ENCODE assay signal across 16 cellular contexts in genomic region chr2:108444941-108445840, GRCh38. TPM values are rescaled to one million over a fixed set of nuclear protein-coding genes. Genes with fewer than 3 reads are reported as not detected.
A peak's percentile ranks its signal among the peaks of the same experiment; 100 is the strongest.
DNase-seq lines count a peak whose midpoint lies in the region; ATAC-seq, FAIRE-seq and TF ChIP-seq lines count a peak whose summit lies in the region.
"Had no signal": no experiment of that assay in that cellular context is flagged by ENCODE, and none has a peak within 500 bp of the region (broad histone marks: within the 10 kb centered on the region; RNA-seq: fewer than 3 reads in every experiment).

No MANE protein-coding gene starts in this region.

- no peaks in the 10 kb centered on the region for H3F3A ChIP-seq in PC-3 (ENCODE audit: low read length, unreplicated experiment)

- no peak for TF ChIP-seq EP300 in GM12878 (IDR thresholded peaks at IDR 0.05; ENCODE audit: borderline replicate concordance in 1 of 2, control insufficient read depth in 1 of 2, low read depth in 2 of 2, low read length in 2 of 2)

- H3K4me2 ChIP-seq in BLaER1 (peak overlapping the region; percentile 37), GM12878 (ENCODE audit: control insufficient read depth, insufficient read depth) (no peak overlapping the region), PC-3 (ENCODE audit: low read length) (no peak overlapping the region)

- H3K9ac ChIP-seq in BLaER1 (no peak overlapping the region), GM12878 (ENCODE audit: control insufficient read depth, insufficient read depth, low read length) (no peak overlapping the region), PC-3 (ENCODE audit: low read length) (no peak overlapping the region)

- FAIRE-seq in GM12878 (lab: Jason Lieb, UNC) = no peak

- H3K9me3 ChIP-seq in BLaER1 (peaks cover 13% of the 10 kb centered on the region), GM12878 (replicated peaks; ENCODE audit: control insufficient read depth, insufficient read depth, low read length) (peaks cover 2% of the 10 kb centered on the region; the same call in 2 of the 3 replicates), PC-3 (ENCODE audit: low read length) (no peaks in the 10 kb centered on the region)

- TF ChIP-seq CTCF in GM12878 (IDR thresholded peaks at IDR 0.05 in 2 of 3, conservative IDR thresholded peaks at IDR 0.05 in 1 of 3; ENCODE audit: control insufficient read depth in 2 of 3, extremely low read depth in 1 of 3, insufficient read depth in 1 of 3, low read depth in 3 of 3, low read length in 3 of 3) (no peak), PC-3 (conservative IDR thresholded peaks at IDR 0.05; ENCODE audit: low read depth, low read length) (no peak)

- H2AFZ ChIP-seq in GM12878 (ENCODE audit: control insufficient read depth, low read depth, low read length) = peak overlapping the region; percentile 39
- no peak overlapping the region for H2AFZ ChIP-seq in PC-3 (ENCODE audit: low read length)

- H3K4me3 ChIP-seq in BLaER1 (no peak overlapping the region), GM12878 (no peak overlapping the region), PC-3 (ENCODE audit: low read length) (no peak overlapping the region)
- H3K4me3 ChIP-seq: dorsolateral prefrontal cortex had no signal

- CTCF ChIA-PET in GM12878 (lab: Yijun Ruan, JAX) = no interaction called here
- CTCF ChIA-PET in PC-3 (lab: Charles Lee) = no interaction called here

- no TSS peak for BruUV-seq in GM12878 (replicated peaks; lab: Mats Ljungman, UMichigan)
- BruUV-seq in PC-3 (replicated peaks; lab: Mats Ljungman, UMichigan) = no TSS peak

- H4K20me1 ChIP-seq in BLaER1 (no peaks in the 10 kb centered on the region), GM12878 (ENCODE audit: control insufficient read depth, insufficient read depth) (no peaks in the 10 kb centered on the region), PC-3 (ENCODE audit: low read length) (no peaks in the 10 kb centered on the region)

- H3K27ac ChIP-seq in BLaER1 = peak overlapping the region; percentile 62
- no peak overlapping the region for H3K27ac ChIP-seq in GM12878 (ENCODE audit: control insufficient read depth, insufficient read depth)
- no peak overlapping the region for H3K27ac ChIP-seq in PC-3 (ENCODE audit: low read length)

- H3K36me3 ChIP-seq in BLaER1 (no peaks in the 10 kb centered on the region), GM12878 (ENCODE audit: control insufficient read depth in 2 of 2, insufficient read depth in 2 of 2, low read length in 1 of 2) (no peaks in the 10 kb centered on the region), PC-3 (ENCODE audit: low read depth, low read length) (no peaks in the 10 kb centered on the region)

- no peak for TF ChIP-seq POLR2A in GM12878 (IDR thresholded peaks at IDR 0.05; ENCODE audit: low read depth, low read length)

- RAD21 ChIA-PET in GM12878 (lab: Charles Lee; ENCODE audit: unreplicated experiment) = interaction anchor here (0.8 kb wide), 1 partner anchor 50 kb away, joined by 3 read pairs; no protein-coding TSS in a partner anchor

- 100% methylated on average over 1 of the region's 1 CpG for WGBS in GM12878 (ENCODE audit: insufficient coverage, insufficient replicate concordance, low lambda C conversion rate, missing lambda C conversion rate)

- peak; percentile 86 for DNase-seq in KBM-7
- no peak for DNase-seq in GM12878 (ENCODE audit: low read depth, low spot score)
- peak; percentile 11 for DNase-seq in glomerular visceral epithelial cell (ENCODE audit: extremely low spot score)
- DNase-seq in NCI-H146 treated with DMSO at 0.1 percent for 48 hours (lab: John Stamatoyannopoulos, UW; ENCODE audit: unreplicated experiment) = no peak
- no peak for DNase-seq in PC-3
- DNase-seq in stimulated activated CD4-positive, alpha-beta T cell treated with anti-CD3 and anti-CD28 coated beads, Interleukin-4, amount 100 ng/mL, for 24 hours = no peak
- no peak for DNase-seq in NCI-H2227 treated with DMSO at 0.1 percent for 48 hours (lab: John Stamatoyannopoulos, UW)
- DNase-seq: activated CD4-positive, alpha-beta T cell treated with anti-CD3 and anti-CD28 coated beads for 48 hours; anterior cingulate cortex; DMS79; dorsolateral prefrontal cortex; natural killer cell; NCI-H1417 treated with DMSO at 0.1 percent for 48 hours; NCI-H510A; T-helper 17 cell had no signal

- ATAC-seq in GM12878 = no peak
- ATAC-seq in PC-3 = no peak
- ATAC-seq: natural killer cell, T-helper 17 cell had no signal

- TF ChIP-seq RAD21 in GM12878 (IDR thresholded peaks at IDR 0.05; ENCODE audit: insufficient read depth, low read depth, low read length) = no peak

- POLR2A ChIA-PET in GM12878 (lab: Charles Lee) = interaction anchor here (0.6 kb wide), 2 partner anchors 11 to 133 kb away, joined by 3 to 5 read pairs; no protein-coding TSS in a partner anchor
- POLR2A ChIA-PET in PC-3 (lab: Charles Lee; ENCODE audit: unreplicated experiment) = no interaction called here

- intact Hi-C loops in GM12878 (cut with micrococcal nuclease; ENCODE audit: unreplicated experiment) (loop anchor here (5.0 kb wide), 2 partner anchors 93 to 137 kb away; no protein-coding TSS in a partner anchor), PC-3 (cut with micrococcal nuclease) (loop anchor here (5.0 kb wide), 1 partner anchor 228 kb away; no protein-coding TSS in a partner anchor)

- H3K27me3 ChIP-seq in BLaER1 (no peaks in the 10 kb centered on the region), GM12878 (replicated peaks in 1 of 2; ENCODE audit: control insufficient read depth in 2 of 2, insufficient read depth in 2 of 2, low read length in 1 of 2) (no peaks in the 10 kb centered on the region), PC-3 (ENCODE audit: low read length) (no peaks in the 10 kb centered on the region)
- H3K27me3 ChIP-seq: dorsolateral prefrontal cortex had no signal

- in situ Hi-C loops in KBM-7 (cut with MboI; ENCODE audit: low pct_unique_long_range_greater_than_20kb, low sequenced_read_pairs) = no loop called here
- in situ Hi-C loops in GM12878 (cut with MboI) = no loop called here

- peaks cover 11% of the 10 kb centered on the region for H3K79me2 ChIP-seq in GM12878 (ENCODE audit: control insufficient read depth, insufficient read depth, low read length)
- H3K79me2 ChIP-seq in PC-3 (ENCODE audit: low read length) = peaks cover 10% of the 10 kb centered on the region

- H3K9me2 ChIP-seq in PC-3 (replicated peaks; ENCODE audit: low read length) = no peaks in the 10 kb centered on the region

- H3K4me1 ChIP-seq in BLaER1 (peaks cover 29% of the 10 kb centered on the region), GM12878 (ENCODE audit: control insufficient read depth, insufficient read depth, low read length) (no peaks in the 10 kb centered on the region; the same call in none of the 2 replicates), PC-3 (ENCODE audit: insufficient read depth, low read length) (peaks cover 9% of the 10 kb centered on the region; the same call in 1 of the 2 replicates)

- SMC1A ChIA-PET in GM12878 (lab: Charles Lee; ENCODE audit: uncharacterized antibody, unreplicated experiment) = interaction anchor here (0.7 kb wide), 1 partner anchor 48 kb away, joined by 3 read pairs; no protein-coding TSS in a partner anchor

TF ChIP-seq in GM12878, 131 proteins besides CTCF, POLR2A, EP300 and RAD21:
- TF ChIP-seq, protein P1, sequence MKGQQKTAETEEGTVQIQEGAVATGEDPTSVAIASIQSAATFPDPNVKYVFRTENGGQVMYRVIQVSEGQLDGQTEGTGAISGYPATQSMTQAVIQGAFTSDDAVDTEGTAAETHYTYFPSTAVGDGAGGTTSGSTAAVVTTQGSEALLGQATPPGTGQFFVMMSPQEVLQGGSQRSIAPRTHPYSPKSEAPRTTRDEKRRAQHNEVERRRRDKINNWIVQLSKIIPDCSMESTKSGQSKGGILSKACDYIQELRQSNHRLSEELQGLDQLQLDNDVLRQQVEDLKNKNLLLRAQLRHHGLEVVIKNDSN (IDR thresholded peaks at IDR 0.05; ENCODE audit: borderline replicate concordance, extremely low read length, insufficient read depth, low read depth, low read length) = no peak
- no peak for TF ChIP-seq STAT3 (IDR thresholded peaks at IDR 0.05; ENCODE audit: low read depth, low read length)
- TF ChIP-seq EED (IDR thresholded peaks at IDR 0.05; ENCODE audit: low read depth) = no peak
- no peak for TF ChIP-seq ZNF24 (IDR thresholded peaks at IDR 0.05)
- no peak for TF ChIP-seq SP1 (IDR thresholded peaks at IDR 0.05; ENCODE audit: low read depth, low read length)
TF ChIP-seq in GM12878: peak in this region for 0.

RNA-seq across cellular contexts. Expression of gene GCC2, which starts 3.8 kb away (rescaled TPM):
- total RNA-seq in GM12878 (2013; cell fraction: nucleolus; rRNA removed) = 246 and 255 TPM in 2 replicates
- 12.1 and 15.4 TPM in 2 replicates for total RNA-seq in GM12878 (2014; rRNA removed)
- total RNA-seq in GM12878 (2014; rRNA removed; fragmentation: Illumina TruSeq; extraction: Trizol) = 25.4 and 30.8 TPM in 2 replicates
- total RNA-seq in GM12878 (2021) = 20.5 and 25.3 TPM in 2 replicates
- polyA plus RNA-seq in GM12878 (2011; ENCODE audit: low read depth) = 12.2 TPM
- polyA plus RNA-seq in GM12878 (2011; rRNA removed) = 30.4 and 56.2 TPM in 2 replicates
- 5.9 and 6.2 TPM in 2 replicates for polyA plus RNA-seq in GM12878 (2011; cell fraction: cytosol; rRNA removed)
- polyA plus RNA-seq in GM12878 (2011; cell fraction: nucleus; rRNA removed) = 36.7 and 39.1 TPM in 2 replicates
- 14.5 and 21.5 TPM in 2 replicates for polyA plus RNA-seq in GM12878 (2012)
- 27.0 and 35.3 TPM in 2 replicates for polyA plus RNA-seq in GM12878 (2014; fragmentation: Illumina TruSeq; extraction: Trizol)
- polyA plus RNA-seq in GM12878 (2014; fragmentation: Nextera tagmentation; extraction: Ambion mirVana) = 10 to 100 TPM; 11.8 to 13.5 TPM
- polyA plus RNA-seq in GM12878 (2014; rRNA removed) = 9.5 and 12.1 TPM in 2 replicates
- polyA plus RNA-seq in GM12878 (2016; fragmentation: Nextera tagmentation; extraction: Ambion mirVana) = 10 to 100 TPM; 31.4 to 35.5 TPM
- 18.7 and 21.2 TPM in 2 replicates for polyA minus RNA-seq in GM12878 (2011; rRNA and poly(A)+ RNA removed)
- polyA minus RNA-seq in GM12878 (2011; cell fraction: cytosol; rRNA and poly(A)+ RNA removed) = 6.9 and 8.0 TPM in 2 replicates
- polyA minus RNA-seq in GM12878 (2011; cell fraction: nucleus; rRNA and poly(A)+ RNA removed) = 29.6 and 37.7 TPM in 2 replicates
- total RNA-seq in PC-3 (2014; rRNA removed) = 7.3 and 10.1 TPM in 2 replicates

Comparison
In these comparisons a context has a peak if more than half of its experiments do, and no peak if none do; other contexts are left out.
1. DNase-seq: peak in KBM-7 (single experiment) and glomerular visceral epithelial cell (single experiment); none in GM12878 (single experiment), NCI-H146 treated with DMSO at 0.1 percent for 48 hours (single experiment), PC-3 (single experiment), stimulated activated CD4-positive, alpha-beta T cell treated with anti-CD3 and anti-CD28 coated beads, Interleukin-4, amount 100 ng/mL, for 24 hours (single experiment) and NCI-H2227 treated with DMSO at 0.1 percent for 48 hours (single experiment).